Comparison of ENCODE assay signal across 21 cellular contexts in the genomic region with DNA sequence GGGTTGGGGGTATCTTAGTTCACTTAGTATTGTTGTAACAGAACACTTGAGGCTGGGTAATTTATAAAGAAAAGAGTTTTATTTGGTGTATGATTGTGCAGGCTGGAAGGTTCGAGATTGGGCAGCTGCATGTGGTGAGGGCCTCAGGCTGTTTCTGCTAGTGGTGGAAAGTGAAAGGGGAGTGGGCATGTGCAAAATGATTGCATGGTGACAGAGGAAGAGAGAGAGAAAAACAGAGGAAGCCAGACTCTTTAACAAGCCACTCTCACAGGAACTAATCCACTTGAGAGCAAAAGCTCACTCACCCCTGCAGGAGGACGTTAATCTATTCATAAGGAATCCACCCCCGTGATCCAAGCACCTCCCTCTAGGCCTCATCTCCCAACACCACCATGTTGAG.
DNase-seq lines count a peak whose midpoint lies in the region; ATAC-seq lines count a peak whose summit lies in the region.
"Had no signal": no experiment of that assay in that cellular context is flagged by ENCODE, and none has a peak within 500 bp of the region (broad histone marks: within the 10 kb centered on the region; RNA-seq: fewer than 3 reads in every experiment).

No MANE protein-coding gene starts in this region.

- H3K27ac Mint-ChIP-seq in immature natural killer cell = peak overlapping the region; percentile 43 to 85 (median 79)
- no peak overlapping the region for H3K27ac Mint-ChIP-seq in activated T-helper 17 cell treated with anti-CD3 and anti-CD28 coated beads, Interleukin-2, amount 50 U/mL, for 72 hours
- H3K27ac Mint-ChIP-seq: activated CD4-positive, alpha-beta T cell treated with anti-CD3 and anti-CD28 coated beads, Interleukin-2, amount 10 ng/mL, durations not matched to agents 24 days and 14 days; activated T-helper 2 cell treated with anti-CD3 and anti-CD28 coated beads, Interferon-gamma antibody, Interleukin-2, Interleukin-4, amounts not matched to agents 10 μg/mL and 5 μg/mL and 100 μg/mL, durations not matched to agents 14 hours and 24 hours and 36 hours; brain; endodermal cell; memory B cell had no signal

- peaks cover 8 to 17% of the 10 kb centered on the region in 2 donors for H3K4me1 Mint-ChIP-seq in immature natural killer cell
- peaks cover 3% of the 10 kb centered on the region for H3K4me1 Mint-ChIP-seq in activated T-helper 17 cell treated with anti-CD3 and anti-CD28 coated beads, Interleukin-2, amount 50 U/mL, for 72 hours

- H3K9me3 Mint-ChIP-seq in immature natural killer cell = peaks cover 0 to 1% (median 0%) of the 10 kb centered on the region in 6 donors
- H3K9me3 Mint-ChIP-seq in activated T-helper 17 cell treated with anti-CD3 and anti-CD28 coated beads, Interleukin-2, amount 50 U/mL, for 72 hours = no peaks in the 10 kb centered on the region
- H3K9me3 Mint-ChIP-seq: activated CD4-positive, alpha-beta T cell treated with anti-CD3 and anti-CD28 coated beads, Interleukin-2, amount 10 ng/mL, durations not matched to agents 24 days and 14 days; activated T-helper 2 cell treated with anti-CD3 and anti-CD28 coated beads, Interferon-gamma antibody, Interleukin-2, Interleukin-4, amounts not matched to agents 10 μg/mL and 5 μg/mL and 100 μg/mL, durations not matched to agents 14 hours and 24 hours and 36 hours; endodermal cell had no signal

- peaks cover 0 to 4% (median 2%) of the 10 kb centered on the region in 3 donors for H3K27me3 Mint-ChIP-seq in immature natural killer cell (ENCODE audit: low read depth in 3 of 3)
- H3K27me3 Mint-ChIP-seq in activated T-helper 17 cell treated with anti-CD3 and anti-CD28 coated beads, Interleukin-2, amount 50 U/mL, for 72 hours = peaks cover 24% of the 10 kb centered on the region

- ATAC-seq in GM18511 (IDR thresholded peaks at IDR 0.05; ENCODE audit: unreplicated experiment) (peak; percentile 87), GM19468 (IDR thresholded peaks at IDR 0.05; ENCODE audit: extremely low read depth, unreplicated experiment) (peak; percentile 58)
- no peak for ATAC-seq in activated T-helper 17 cell treated with anti-CD3 and anti-CD28 coated beads, Interleukin-2, amount 50 U/mL, for 72 hours (replicated peaks)
- ATAC-seq: HCT116, PC-3 had no signal

- peak; percentile 74 for DNase-seq in NCI-H2029 (lab: John Stamatoyannopoulos, UW)
- DNase-seq in immature natural killer cell = peak in 2 of 3 donors; percentile 2 to 12
- DNase-seq in effector CD4-positive, alpha-beta T cell = no peak
- no peak for DNase-seq in RPMI8226
- DNase-seq: activated CD4-positive, alpha-beta T cell treated with anti-CD3 and anti-CD28 coated beads, Interleukin-2, amount 10 ng/mL, durations not matched to agents 24 days and 14 days; AML-193; endodermal cell; MG63; NCI-H2081; NCI-H526; ovary; PC-3; SIG-M5; stimulated activated CD4-positive, alpha-beta T cell treated with anti-CD3 and anti-CD28 coated beads, Interleukin-12 subunit alpha, Interleukin-12 subunit beta, amount 100 ng/mL, for 4 hours had no signal

- peak overlapping the region in 3 of 5 donors; percentile 15 to 51 (median 46) for H3K4me3 Mint-ChIP-seq in immature natural killer cell
- H3K4me3 Mint-ChIP-seq in activated T-helper 17 cell treated with anti-CD3 and anti-CD28 coated beads, Interleukin-2, amount 50 U/mL, for 72 hours = no peak overlapping the region
- H3K4me3 Mint-ChIP-seq: activated CD4-positive, alpha-beta T cell treated with anti-CD3 and anti-CD28 coated beads, Interleukin-2, amount 10 ng/mL, durations not matched to agents 24 days and 14 days; brain; endodermal cell; memory B cell had no signal

- H3K36me3 Mint-ChIP-seq in immature natural killer cell = no peaks in the 10 kb centered on the region
- H3K36me3 Mint-ChIP-seq in activated T-helper 17 cell treated with anti-CD3 and anti-CD28 coated beads, Interleukin-2, amount 50 U/mL, for 72 hours (ENCODE audit: low read depth) = no peaks in the 10 kb centered on the region
- H3K36me3 Mint-ChIP-seq: brain, memory B cell had no signal

Comparison
In these comparisons a context has a peak if more than half of its experiments do, and no peak if none do; other contexts are left out.
1. DNase-seq: peak in NCI-H2029 (single experiment) and immature natural killer cell (2 of 3); none in effector CD4-positive, alpha-beta T cell (single experiment) and RPMI8226 (single experiment).